11 cellular contexts compared by ENCODE assay signal in the genomic region with DNA sequence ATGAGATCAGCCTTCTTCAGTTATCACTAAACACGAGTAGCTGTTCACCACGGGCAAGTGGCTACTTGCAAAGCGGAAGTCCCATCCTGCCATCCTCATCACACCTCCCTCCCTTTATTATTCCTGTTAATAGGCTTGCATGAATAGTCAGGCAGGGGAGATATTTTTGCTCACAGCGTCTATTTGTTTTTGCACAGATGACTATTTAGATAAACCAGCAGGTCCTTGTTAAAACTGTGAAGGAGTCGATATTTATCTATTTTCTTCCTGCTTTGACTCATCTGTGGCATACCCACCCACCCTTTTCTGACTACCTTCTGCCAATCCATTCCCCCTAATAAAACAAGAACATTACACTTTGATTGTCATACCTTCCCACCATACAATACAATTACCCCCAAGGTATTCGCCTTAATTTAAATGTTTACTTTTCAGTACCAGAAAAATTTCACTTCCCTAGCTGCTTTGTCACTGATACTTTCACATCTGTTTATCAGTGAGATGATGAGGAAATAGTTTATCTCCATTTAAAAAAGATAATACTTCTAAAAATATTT.
DNase-seq lines count a peak whose midpoint lies in the region; ATAC-seq, FAIRE-seq and TF ChIP-seq lines count a peak whose summit lies in the region.
"Had no signal": no experiment of that assay in that cellular context is flagged by ENCODE, and none has a peak within 500 bp of the region (broad histone marks: within the 10 kb centered on the region; RNA-seq: fewer than 3 reads in every experiment).

No MANE protein-coding gene starts in this region.

- H3K27me3 Mint-ChIP-seq in HFFc6 (ENCODE audit: insufficient read depth), result peaks cover 2% of the 10 kb centered on the region; the same call in 1 of the 2 replicates

- no peaks in the 10 kb centered on the region for H3K36me3 ChIP-seq in BLaER1 treated with 17β-estradiol and CSF1 and Interleukin-3, amounts not matched to agents 10 nM and 100 nM
- H3K36me3 ChIP-seq: right lobe of liver had no signal

- peak; percentile 87 for ATAC-seq in GM19395 (IDR thresholded peaks at IDR 0.05; ENCODE audit: unreplicated experiment)
- peak; percentile 72 for ATAC-seq in HG03159 (IDR thresholded peaks at IDR 0.05; ENCODE audit: unreplicated experiment)

- DNase-seq in NCI-H69 (lab: John Stamatoyannopoulos, UW) (peak; percentile 94), lower leg skin (ENCODE audit: low spot score in 2 of 2) (no peak), HFFc6 (no peak), GM19239 (ENCODE audit: insufficient read length, low spot score) (no peak), cerebellar cortex (ENCODE audit: low spot score) (no peak)

- peak overlapping the region; percentile 35 to 72 (median 53); a peak in 19 of 22 replicates for H3K4me2 ChIP-seq in BLaER1 treated with 17β-estradiol and CSF1 and Interleukin-3, amounts not matched to agents 10 nM and 100 nM

- H3K27me3 ChIP-seq in BLaER1 treated with 17β-estradiol and CSF1 and Interleukin-3, amounts not matched to agents 10 nM and 100 nM, result no peaks in the 10 kb centered on the region
- H3K27me3 ChIP-seq: right lobe of liver had no signal

- intact Hi-C loops in lower leg skin (cut with DNase I; ENCODE audit: low total_unique reads), result no loop called here

- 41 to 57% methylated on average over 6 of the region's 6 CpGs for WGBS in lower leg skin, 2 donors

- H3K4me1 ChIP-seq in BLaER1 treated with 17β-estradiol and CSF1 and Interleukin-3, amounts not matched to agents 10 nM and 100 nM, result peaks cover 12 to 23% (median 16%) of the 10 kb centered on the region in 10 experiments; a peak in 19 of 20 replicates

- FAIRE-seq in GM19239 (lab: Jason Lieb, UNC), result no peak
- FAIRE-seq: astrocyte had no signal

- H3K9me3 Mint-ChIP-seq in HFFc6, result no peaks in the 10 kb centered on the region
- H3K9me3 Mint-ChIP-seq: T-helper 1 cell treated with Interleukin-12 subunit alpha and Interleukin-12 subunit beta and Interleukin-4 antibody, amounts not matched to agents 30 μg/mL and 1 μg/mL, for 36 hours had no signal

- TF ChIP-seq POLR2A in lower leg skin (IDR thresholded peaks at IDR 0.05), result no peak

- H3K36me3 Mint-ChIP-seq in HFFc6 (ENCODE audit: low read depth), result no peaks in the 10 kb centered on the region

- H3K4me1 Mint-ChIP-seq in HFFc6 (ENCODE audit: low read depth), result no peaks in the 10 kb centered on the region

- peak overlapping the region in 5 of 11 experiments; percentile 16 to 59 (median 39); a peak in 7 of 22 replicates for H3K27ac ChIP-seq in BLaER1 treated with 17β-estradiol and CSF1 and Interleukin-3, amounts not matched to agents 10 nM and 100 nM

- H3K4me3 ChIP-seq in BLaER1 treated with 17β-estradiol and CSF1 and Interleukin-3, amounts not matched to agents 10 nM and 100 nM, result no peak overlapping the region
- H3K4me3 ChIP-seq in lower leg skin (ENCODE audit: low read depth, poor library complexity, severe bottlenecking), result no peak overlapping the region
- H3K4me3 ChIP-seq: right lobe of liver had no signal

- no peak overlapping the region for H3K27ac Mint-ChIP-seq in HFFc6
- H3K27ac Mint-ChIP-seq: T-helper 1 cell treated with Interleukin-12 subunit alpha and Interleukin-12 subunit beta and Interleukin-4 antibody, amounts not matched to agents 30 μg/mL and 1 μg/mL, for 36 hours had no signal

- H4K20me1 ChIP-seq in BLaER1 treated with 17β-estradiol and CSF1 and Interleukin-3, amounts not matched to agents 10 nM and 100 nM, result no peaks in the 10 kb centered on the region

- H3K4me3 Mint-ChIP-seq in HFFc6, result no peak overlapping the region
- H3K4me3 Mint-ChIP-seq: T-helper 1 cell treated with Interleukin-12 subunit alpha and Interleukin-12 subunit beta and Interleukin-4 antibody, amounts not matched to agents 30 μg/mL and 1 μg/mL, for 36 hours had no signal

- H3K9me3 ChIP-seq in BLaER1 treated with 17β-estradiol and CSF1 and Interleukin-3, amounts not matched to agents 10 nM and 100 nM (replicated peaks in 1 of 11), result no peaks in the 10 kb centered on the region
- H3K9me3 ChIP-seq: right lobe of liver had no signal

- H3K9ac ChIP-seq in BLaER1 treated with 17β-estradiol and CSF1 and Interleukin-3, amounts not matched to agents 10 nM and 100 nM, result no peak overlapping the region

- no peak for TF ChIP-seq CTCF in lower leg skin (IDR thresholded peaks at IDR 0.05)
- no peak for TF ChIP-seq CTCF in HFFc6 (IDR thresholded peaks at IDR 0.05)
